ENCODE assay signal across 9 cellular contexts in genomic region chr17:63433746-63434591, GRCh38. TPM values are rescaled to one million over a fixed set of nuclear protein-coding genes. Genes with fewer than 3 reads are reported as not detected.
DNase-seq lines count a peak whose midpoint lies in the region; ATAC-seq, FAIRE-seq and TF ChIP-seq lines count a peak whose summit lies in the region.
"Had no signal": no experiment of that assay in that cellular context is flagged by ENCODE, and none has a peak within 500 bp of the region (broad histone marks: within the 10 kb centered on the region; RNA-seq: fewer than 3 reads in every experiment).

No MANE protein-coding gene starts in this region.

- H3K36me3 ChIP-seq in upper lobe of right lung: no peaks in the 10 kb centered on the region

- DNase-seq in activated CD4-positive, alpha-beta T cell treated with anti-CD3 and anti-CD28 coated beads, Interleukin-2, amount 10 ng/mL, durations not matched to agents 7 days and 5 days: no peak
- no peak for DNase-seq in activated CD4-positive, alpha-beta T cell treated with anti-CD3 and anti-CD28 coated beads, Interleukin-2, amount 50 U/mL, for 48 hours
- DNase-seq in astrocyte of the spinal cord (ENCODE audit: low read depth, low spot score) (peak; percentile 94), kidney tubule cell (ENCODE audit: low spot score) (peak; percentile 33), upper lobe of right lung (no peak), D721Med (ENCODE audit: insufficient read length, low spot score) (no peak), iPS-NIHi11 (ENCODE audit: low spot score) (no peak)

- H3K4me3 ChIP-seq in astrocyte of the spinal cord (ENCODE audit: low read depth, low read length) (no peak overlapping the region), upper lobe of right lung (no peak overlapping the region)

- no peaks in the 10 kb centered on the region for H3K9me3 ChIP-seq in upper lobe of right lung

- no peak overlapping the region for H3K4me3 Mint-ChIP-seq in activated CD4-positive, alpha-beta T cell treated with anti-CD3 and anti-CD28 coated beads, Interleukin-2, amount 10 ng/mL, durations not matched to agents 7 days and 5 days

- H3K36me3 Mint-ChIP-seq in activated CD4-positive, alpha-beta T cell treated with anti-CD3 and anti-CD28 coated beads, Interleukin-2, amount 10 ng/mL, durations not matched to agents 7 days and 5 days (ENCODE audit: low read depth): peaks cover 5% of the 10 kb centered on the region

- no peaks in the 10 kb centered on the region for H3K27me3 ChIP-seq in upper lobe of right lung

- peak overlapping the region; percentile 72 for H3K27ac ChIP-seq in upper lobe of right lung
- H3K27ac ChIP-seq: KMS-11 had no signal

- FAIRE-seq in D721Med (lab: Jason Lieb, UNC): no peak

- peak; percentile 5 for TF ChIP-seq CTCF in astrocyte of the spinal cord (IDR thresholded peaks at IDR 0.05; ENCODE audit: low read depth, low read length)
- no peak for TF ChIP-seq CTCF in upper lobe of right lung (IDR thresholded peaks at IDR 0.05)
- no peak for TF ChIP-seq CTCF in D721Med (IDR thresholded peaks at IDR 0.05; ENCODE audit: insufficient read depth, missing control alignments)

- peaks cover 61% of the 10 kb centered on the region for H3K4me1 Mint-ChIP-seq in activated CD4-positive, alpha-beta T cell treated with anti-CD3 and anti-CD28 coated beads, Interleukin-2, amount 10 ng/mL, durations not matched to agents 7 days and 5 days

- CTCF ChIA-PET in activated CD4-positive, alpha-beta T cell treated with anti-CD3 and anti-CD28 coated beads, Interleukin-2, amount 10 ng/mL, durations not matched to agents 7 days and 5 days (lab: Charles Lee): interaction anchor here (0.6 to 7.3 kb wide), 15 partner anchors 9 to 254 kb away, joined by 3 to 57 read pairs (median 5); partner anchors contain the start of genes ACE and CYB561

- in situ Hi-C loops in astrocyte of the spinal cord (cut with HindIII; ENCODE audit: low sequenced_read_pairs): no loop called here

- no peaks in the 10 kb centered on the region for H3K27me3 Mint-ChIP-seq in activated CD4-positive, alpha-beta T cell treated with anti-CD3 and anti-CD28 coated beads, Interleukin-2, amount 10 ng/mL, durations not matched to agents 7 days and 5 days

- ATAC-seq in upper lobe of right lung (peak; percentile 3), GM21723 (IDR thresholded peaks at IDR 0.05; ENCODE audit: unreplicated experiment) (no peak)

- H3K4me1 ChIP-seq in upper lobe of right lung: peaks cover 58% of the 10 kb centered on the region

- POLR2A ChIA-PET in activated CD4-positive, alpha-beta T cell treated with anti-CD3 and anti-CD28 coated beads, Interleukin-2, amount 10 ng/mL, durations not matched to agents 7 days and 5 days (lab: Charles Lee): no interaction called here

- H3K27ac Mint-ChIP-seq in activated CD4-positive, alpha-beta T cell treated with anti-CD3 and anti-CD28 coated beads, Interleukin-2, amount 10 ng/mL, durations not matched to agents 7 days and 5 days: peak overlapping the region; percentile 88

- intact Hi-C loops in upper lobe of right lung (cut with DNase I): no loop called here

- no peaks in the 10 kb centered on the region for H3K9me3 Mint-ChIP-seq in activated CD4-positive, alpha-beta T cell treated with anti-CD3 and anti-CD28 coated beads, Interleukin-2, amount 10 ng/mL, durations not matched to agents 7 days and 5 days

RNA-seq across cellular contexts. Expression of gene CYB561, which starts 12.1 kb away (rescaled TPM):
- total RNA-seq in activated CD4-positive, alpha-beta T cell treated with anti-CD3 and anti-CD28 coated beads, Interleukin-2, amount 10 ng/mL, durations not matched to agents 7 days and 5 days: 1 to 10 TPM; 7.9 to 9.5 TPM
- total RNA-seq in upper lobe of right lung: 55.5 TPM

RNA-seq across cellular contexts. Expression of gene ACE, which starts 42.9 kb away (rescaled TPM):
- total RNA-seq in activated CD4-positive, alpha-beta T cell treated with anti-CD3 and anti-CD28 coated beads, Interleukin-2, amount 10 ng/mL, durations not matched to agents 7 days and 5 days: 1 to 10 TPM; 4.1 to 5.9 TPM
- total RNA-seq in upper lobe of right lung: 64.1 TPM

Comparison
In these comparisons a context has a peak if more than half of its experiments do, and no peak if none do; other contexts are left out.
1. DNase-seq: peak in astrocyte of the spinal cord (single experiment) and kidney tubule cell (single experiment); none in activated CD4-positive, alpha-beta T cell treated with anti-CD3 and anti-CD28 coated beads, Interleukin-2, amount 10 ng/mL, durations not matched to agents 7 days and 5 days (single experiment), activated CD4-positive, alpha-beta T cell treated with anti-CD3 and anti-CD28 coated beads, Interleukin-2, amount 50 U/mL, for 48 hours (0 of 2), upper lobe of right lung (single experiment), D721Med (single experiment) and iPS-NIHi11 (single experiment).